In genomic region chr12:90043264-90043663, GRCh38 we compare ENCODE assay signal across 16 cellular contexts.
DNase-seq lines count a peak whose midpoint lies in the region; ATAC-seq and TF ChIP-seq lines count a peak whose summit lies in the region.
"Had no signal": no experiment of that assay in that cellular context is flagged by ENCODE, and none has a peak within 500 bp of the region (broad histone marks: within the 10 kb centered on the region; RNA-seq: fewer than 3 reads in every experiment).

No MANE protein-coding gene starts in this region.

- H3K4me1 Mint-ChIP-seq in activated T-cell treated with anti-CD3 and anti-CD28 coated beads, Interleukin-2, amount 50 U/mL, for 24 hours (ENCODE audit: low read depth) = peaks cover 25% of the 10 kb centered on the region
- peaks cover 19% of the 10 kb centered on the region for H3K4me1 Mint-ChIP-seq in stimulated activated effector memory CD8-positive, alpha-beta T cell treated with anti-CD3 and anti-CD28 coated beads, Interleukin-12 subunit alpha, Interleukin-12 subunit beta, amount 100 ng/mL, for 72 hours

- no peaks in the 10 kb centered on the region for H3K36me3 Mint-ChIP-seq in activated T-cell treated with anti-CD3 and anti-CD28 coated beads, Interleukin-2, amount 50 U/mL, for 24 hours (ENCODE audit: low read depth)
- peaks cover 7% of the 10 kb centered on the region for H3K36me3 Mint-ChIP-seq in stimulated activated effector memory CD8-positive, alpha-beta T cell treated with anti-CD3 and anti-CD28 coated beads, Interleukin-12 subunit alpha, Interleukin-12 subunit beta, amount 100 ng/mL, for 72 hours

- ATAC-seq in SK-N-SH treated with all-trans-retinoic acid at 6 μM for 48 hours (peak; percentile 68), GM19452 (IDR thresholded peaks at IDR 0.05; ENCODE audit: unreplicated experiment) (no peak), GM21526 (IDR thresholded peaks at IDR 0.05; ENCODE audit: low FRiP score, unreplicated experiment) (no peak), GM18907 (IDR thresholded peaks at IDR 0.05; ENCODE audit: unreplicated experiment) (no peak)
- peak; percentile 98 for ATAC-seq in stimulated activated effector memory CD8-positive, alpha-beta T cell treated with anti-CD3 and anti-CD28 coated beads, Interleukin-12 subunit alpha, Interleukin-12 subunit beta, amount 100 ng/mL, for 72 hours
- ATAC-seq: HepG2 had no signal

- DNase-seq in activated T-cell treated with anti-CD3 and anti-CD28 coated beads, Interleukin-2, amount 50 U/mL, for 24 hours = no peak
- DNase-seq in activated T-cell treated with anti-CD3 and anti-CD28 coated beads, Interleukin-2, amount 50 U/mL, for 48 hours = no peak
- DNase-seq in fibroblast of the aortic adventitia (ENCODE audit: low read depth) = peak; percentile 57
- no peak for DNase-seq in stimulated activated effector memory CD8-positive, alpha-beta T cell treated with anti-CD3 and anti-CD28 coated beads, Interleukin-12 subunit alpha, Interleukin-12 subunit beta, amount 100 ng/mL, for 72 hours (ENCODE audit: low spot score in 2 of 2)
- DNase-seq: activated CD8-positive, alpha-beta memory T cell treated with anti-CD3 and anti-CD28 coated beads, Interleukin-2, amount 50 U/mL, for 48 hours; Caco-2; NCI-H345; sigmoid colon; stomach had no signal

- no peaks in the 10 kb centered on the region for H3K9me3 Mint-ChIP-seq in activated T-cell treated with anti-CD3 and anti-CD28 coated beads, Interleukin-2, amount 50 U/mL, for 24 hours
- H3K9me3 Mint-ChIP-seq in stimulated activated effector memory CD8-positive, alpha-beta T cell treated with anti-CD3 and anti-CD28 coated beads, Interleukin-12 subunit alpha, Interleukin-12 subunit beta, amount 100 ng/mL, for 72 hours = no peaks in the 10 kb centered on the region
- H3K9me3 Mint-ChIP-seq: dendritic cell treated with granulocyte-macrophage colony-stimulating factor and Interleukin-4, amounts not matched to agents 40 ng/mL and 50 ng/mL, for 4 days had no signal

- no peak overlapping the region for H3K4me3 Mint-ChIP-seq in activated T-cell treated with anti-CD3 and anti-CD28 coated beads, Interleukin-2, amount 50 U/mL, for 24 hours
- H3K4me3 Mint-ChIP-seq in stimulated activated effector memory CD8-positive, alpha-beta T cell treated with anti-CD3 and anti-CD28 coated beads, Interleukin-12 subunit alpha, Interleukin-12 subunit beta, amount 100 ng/mL, for 72 hours = no peak overlapping the region
- H3K4me3 Mint-ChIP-seq: dendritic cell treated with granulocyte-macrophage colony-stimulating factor and Interleukin-4, amounts not matched to agents 40 ng/mL and 50 ng/mL, for 4 days; neural crest cell had no signal

- TF ChIP-seq CTCF in fibroblast of the aortic adventitia (IDR thresholded peaks at IDR 0.05; ENCODE audit: insufficient read depth, low read length) = no peak

- no peak overlapping the region for H3K4me3 ChIP-seq in fibroblast of the aortic adventitia (ENCODE audit: low read depth, low read length)
- H3K4me3 ChIP-seq: sigmoid colon, stomach had no signal

- no peaks in the 10 kb centered on the region for H3K27me3 Mint-ChIP-seq in activated T-cell treated with anti-CD3 and anti-CD28 coated beads, Interleukin-2, amount 50 U/mL, for 24 hours

- H3K27ac Mint-ChIP-seq in activated T-cell treated with anti-CD3 and anti-CD28 coated beads, Interleukin-2, amount 50 U/mL, for 24 hours = peak overlapping the region; percentile 74
- peak overlapping the region; percentile 64 for H3K27ac Mint-ChIP-seq in stimulated activated effector memory CD8-positive, alpha-beta T cell treated with anti-CD3 and anti-CD28 coated beads, Interleukin-12 subunit alpha, Interleukin-12 subunit beta, amount 100 ng/mL, for 72 hours
- H3K27ac Mint-ChIP-seq: dendritic cell treated with granulocyte-macrophage colony-stimulating factor and Interleukin-4, amounts not matched to agents 40 ng/mL and 50 ng/mL, for 4 days had no signal

TF ChIP-seq in SK-N-SH treated with all-trans-retinoic acid at 6 μM for 48 hours, 23 proteins besides CTCF, POLR2A, EP300 and RAD21:
- TF ChIP-seq ESRRG (CRISPR knock-in tag; IDR thresholded peaks at IDR 0.05) (no peak), ISL1 (CRISPR knock-in tag; IDR thresholded peaks at IDR 0.05) (peak; percentile 16; the same call in 1 of the 2 replicates)

Comparison
In these comparisons a context has a peak if more than half of its experiments do, and no peak if none do; other contexts are left out.
1. ATAC-seq: peak in SK-N-SH treated with all-trans-retinoic acid at 6 μM for 48 hours (single experiment) and stimulated activated effector memory CD8-positive, alpha-beta T cell treated with anti-CD3 and anti-CD28 coated beads, Interleukin-12 subunit alpha, Interleukin-12 subunit beta, amount 100 ng/mL, for 72 hours (single experiment); none in GM19452 (single experiment), GM21526 (single experiment) and GM18907 (single experiment).